In the genomic region with DNA sequence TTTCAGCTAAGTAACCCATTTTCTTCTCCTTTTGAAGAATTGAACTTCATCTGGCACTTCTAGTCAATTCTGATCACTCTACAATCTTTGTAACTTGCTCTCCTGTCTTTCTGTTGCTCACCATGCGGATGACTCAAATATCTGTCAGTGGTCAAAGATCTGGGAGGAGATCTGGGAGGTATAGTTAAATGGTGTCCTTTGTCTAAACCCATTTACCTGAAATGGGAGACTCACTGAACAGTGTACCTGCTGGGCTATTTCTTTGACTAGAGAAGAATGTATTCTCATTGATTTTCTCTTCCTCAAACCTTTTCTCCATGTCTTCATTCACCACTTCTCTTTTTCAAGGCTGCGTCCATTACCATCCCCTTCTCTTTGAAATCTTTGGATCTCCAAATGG, we compare ENCODE assay signal across 15 cellular contexts. TPM values are rescaled to one million over a fixed set of nuclear protein-coding genes. Genes with fewer than 3 reads are reported as not detected.
"Had no signal": no experiment of that assay in that cellular context is flagged by ENCODE, and none has a peak within 500 bp of the region (broad histone marks: within the 10 kb centered on the region; RNA-seq: fewer than 3 reads in every experiment).

No MANE protein-coding gene starts in this region.

- H3K9me3 Mint-ChIP-seq: nephron progenitor cell had no signal

- H3K27ac ChIP-seq: esophagus squamous epithelium, parathyroid adenoma, prostate gland, right lobe of liver, tibial artery, upper lobe of left lung, uterus had no signal

- H3K36me3 ChIP-seq: esophagus squamous epithelium, prostate gland, right lobe of liver, tibial artery, upper lobe of left lung, uterus had no signal

- H3K9me3 ChIP-seq: esophagus squamous epithelium, prostate gland, right lobe of liver, tibial artery, upper lobe of left lung, uterus had no signal

- H3K79me2 ChIP-seq: parathyroid adenoma had no signal

- H3K27ac Mint-ChIP-seq: naive thymus-derived CD4-positive, alpha-beta T cell; nephron progenitor cell; stimulated activated memory B cell treated with anti-CD40 and anti-IgM and Interleukin-4, amounts not matched to agents 10 μg/mL and 1 μg/mL and 100 μg/mL, for 72 hours; stimulated activated naive CD8-positive, alpha-beta T cell treated with anti-CD3 and anti-CD28 coated beads, Interleukin-15, Interleukin-2, amounts not matched to agents 100 ng/mL and 50 ng/mL, for 24 hours had no signal

- DNase-seq: effector memory CD4-positive, alpha-beta T cell; esophagus squamous epithelium; naive thymus-derived CD4-positive, alpha-beta T cell; nephron progenitor cell; retina; right lobe of liver; stimulated activated CD4-positive, alpha-beta T cell treated with anti-CD3 and anti-CD28 coated beads, Interleukin-4, amount 100 ng/mL, for 24 hours; tibial artery; upper lobe of left lung; uterus had no signal

- H3K9ac ChIP-seq: parathyroid adenoma had no signal

- H2AFZ ChIP-seq: parathyroid adenoma had no signal

- H3K4me3 Mint-ChIP-seq: naive thymus-derived CD4-positive, alpha-beta T cell; nephron progenitor cell; stimulated activated memory B cell treated with anti-CD40 and anti-IgM and Interleukin-4, amounts not matched to agents 10 μg/mL and 1 μg/mL and 100 μg/mL, for 72 hours; stimulated activated naive CD8-positive, alpha-beta T cell treated with anti-CD3 and anti-CD28 coated beads, Interleukin-15, Interleukin-2, amounts not matched to agents 100 ng/mL and 50 ng/mL, for 24 hours had no signal

- H3K36me3 Mint-ChIP-seq: stimulated activated memory B cell treated with anti-CD40 and anti-IgM and Interleukin-4, amounts not matched to agents 10 μg/mL and 1 μg/mL and 100 μg/mL, for 72 hours had no signal

- H3K4me1 Mint-ChIP-seq: naive thymus-derived CD4-positive, alpha-beta T cell; nephron progenitor cell; stimulated activated memory B cell treated with anti-CD40 and anti-IgM and Interleukin-4, amounts not matched to agents 10 μg/mL and 1 μg/mL and 100 μg/mL, for 72 hours had no signal

- H3K27me3 ChIP-seq: esophagus squamous epithelium, right lobe of liver, tibial artery, upper lobe of left lung, uterus had no signal

- ATAC-seq: naive thymus-derived CD4-positive, alpha-beta T cell; right lobe of liver; stimulated activated memory B cell treated with anti-CD40 and anti-IgM and Interleukin-4, amounts not matched to agents 10 μg/mL and 1 μg/mL and 100 μg/mL, for 72 hours had no signal

- H3K4me3 ChIP-seq: esophagus squamous epithelium, prostate gland, right lobe of liver, tibial artery, upper lobe of left lung, uterus had no signal

- H3K4me1 ChIP-seq: esophagus squamous epithelium, parathyroid adenoma, prostate gland, right lobe of liver, tibial artery, upper lobe of left lung, uterus had no signal

- H3K27me3 Mint-ChIP-seq: naive thymus-derived CD4-positive, alpha-beta T cell; stimulated activated memory B cell treated with anti-CD40 and anti-IgM and Interleukin-4, amounts not matched to agents 10 μg/mL and 1 μg/mL and 100 μg/mL, for 72 hours; stimulated activated naive CD8-positive, alpha-beta T cell treated with anti-CD3 and anti-CD28 coated beads, Interleukin-15, Interleukin-2, amounts not matched to agents 100 ng/mL and 50 ng/mL, for 24 hours had no signal

RNA-seq across cellular contexts. Expression of a gene that starts 42.0 kb away (rescaled TPM):
- total RNA-seq: mononuclear cell had no signal
